8 cellular contexts compared by ENCODE assay signal in genomic region chr1:43975249-43975961, GRCh38. TPM values are rescaled to one million over a fixed set of nuclear protein-coding genes. Genes with fewer than 3 reads are reported as not detected.
DNase-seq lines count a peak whose midpoint lies in the region; ATAC-seq, FAIRE-seq and TF ChIP-seq lines count a peak whose summit lies in the region.

No MANE protein-coding gene starts in this region.

- ATAC-seq in GM12878 (peak; percentile 15), gastrocnemius medialis (peak; percentile 2), GM19455 (IDR thresholded peaks at IDR 0.05; ENCODE audit: unreplicated experiment) (no peak), HG03469 (IDR thresholded peaks at IDR 0.05; ENCODE audit: unreplicated experiment) (no peak)

- SMC1A ChIA-PET in GM12878 (lab: Charles Lee; ENCODE audit: uncharacterized antibody, unreplicated experiment), result interaction anchor here (0.8 to 1.5 kb wide), 7 partner anchors 15 to 1158 kb away, joined by 3 to 4 read pairs (median 3); partner anchors contain the start of gene SVBP

- BruUV-seq in OCI-LY7 (replicated peaks; lab: Mats Ljungman, UMichigan) (no TSS peak), GM12878 (replicated peaks; lab: Mats Ljungman, UMichigan) (TSS peak; percentile 59)

- peak overlapping the region; percentile 94 for H3K4me3 ChIP-seq in OCI-LY7 (ENCODE audit: low read depth, low read length, poor library complexity, severe bottlenecking)
- H3K4me3 ChIP-seq in GM12878, result peak overlapping the region; percentile 95
- peak overlapping the region; percentile 91 for H3K4me3 ChIP-seq in iPS DF 6.9 (ENCODE audit: low read length)
- peak overlapping the region; percentile 84 to 100 (median 96) for H3K4me3 ChIP-seq in gastrocnemius medialis

- H3K9me2 ChIP-seq in OCI-LY7 (ENCODE audit: insufficient read depth, low read length), result no peaks in the 10 kb centered on the region

- no peak for FAIRE-seq in GM12878 (lab: Jason Lieb, UNC)

- H3K27me3 ChIP-seq in GM12878 (replicated peaks in 1 of 2; ENCODE audit: control insufficient read depth in 2 of 2, insufficient read depth in 2 of 2, low read length in 1 of 2) (no peaks in the 10 kb centered on the region), iPS DF 6.9 (ENCODE audit: control insufficient read depth, insufficient read depth, low read length) (no peaks in the 10 kb centered on the region), gastrocnemius medialis (no peaks in the 10 kb centered on the region)

- H3K4me1 ChIP-seq in OCI-LY7 (ENCODE audit: insufficient read depth, low read length, poor library complexity, severe bottlenecking) (peaks cover 24% of the 10 kb centered on the region), GM12878 (ENCODE audit: control insufficient read depth, insufficient read depth, low read length) (peaks cover 37% of the 10 kb centered on the region), iPS DF 6.9 (ENCODE audit: control insufficient read depth, insufficient read depth, low read length) (peaks cover 6% of the 10 kb centered on the region; the same call in 1 of the 2 replicates), gastrocnemius medialis (peaks cover 45 to 71% of the 10 kb centered on the region in 2 donors)

- TF ChIP-seq RAD21 in GM12878 (IDR thresholded peaks at IDR 0.05; ENCODE audit: insufficient read depth, low read depth, low read length), result no peak

- H3K27ac ChIP-seq in OCI-LY7 (ENCODE audit: low read depth, low read length, poor library complexity, severe bottlenecking), result peak overlapping the region; percentile 46
- H3K27ac ChIP-seq in GM12878 (ENCODE audit: control insufficient read depth, insufficient read depth), result peak overlapping the region; percentile 73
- no peak overlapping the region for H3K27ac ChIP-seq in iPS DF 6.9 (ENCODE audit: low read length)
- peak overlapping the region; percentile 94 to 98 (median 97) for H3K27ac ChIP-seq in gastrocnemius medialis

- TF ChIP-seq EP300 in GM12878 (IDR thresholded peaks at IDR 0.05; ENCODE audit: borderline replicate concordance in 1 of 2, control insufficient read depth in 1 of 2, low read depth in 2 of 2, low read length in 2 of 2), result no peak

- H4K20me1 ChIP-seq in OCI-LY7 (ENCODE audit: insufficient read depth, low read length), result 0 out of 2 replicates have a peak, but pooled peaks cover 9% of the 10 kb centered on the region
- no peaks in the 10 kb centered on the region for H4K20me1 ChIP-seq in GM12878 (ENCODE audit: control insufficient read depth, insufficient read depth)

- TF ChIP-seq CTCF in OCI-LY7 (conservative IDR thresholded peaks at IDR 0.05; ENCODE audit: low read length) (no peak), GM12878 (IDR thresholded peaks at IDR 0.05 in 2 of 3, conservative IDR thresholded peaks at IDR 0.05 in 1 of 3; ENCODE audit: control insufficient read depth in 2 of 3, extremely low read depth in 1 of 3, insufficient read depth in 1 of 3, low read depth in 3 of 3, low read length in 3 of 3) (no peak), gastrocnemius medialis (IDR thresholded peaks at IDR 0.05 in 4 of 5, conservative IDR thresholded peaks at IDR 0.05 in 1 of 5) (no peak)

- POLR2A ChIA-PET in OCI-LY7 (lab: Charles Lee) (interaction anchor here (0.5 to 0.6 kb wide), 3 partner anchors 66 to 360 kb away, joined by 3 to 5 read pairs (median 5); no protein-coding TSS in a partner anchor), GM12878 (lab: Charles Lee) (interaction anchor here (0.5 to 3.8 kb wide), 10 partner anchors 15 to 1317 kb away, joined by 3 to 18 read pairs (median 3); partner anchors contain the start of genes CCDC24, IPO13 and PPIH)

- H3K36me3 ChIP-seq in OCI-LY7 (ENCODE audit: insufficient read depth, low read length), result peaks cover 56% of the 10 kb centered on the region
- peaks cover 11 to 15% of the 10 kb centered on the region in 2 experiments for H3K36me3 ChIP-seq in GM12878 (ENCODE audit: control insufficient read depth in 2 of 2, insufficient read depth in 2 of 2, low read length in 1 of 2)
- peaks cover 10% of the 10 kb centered on the region for H3K36me3 ChIP-seq in iPS DF 6.9 (ENCODE audit: control insufficient read depth, insufficient read depth, low read length)
- H3K36me3 ChIP-seq in gastrocnemius medialis, result peaks cover 0 to 32% of the 10 kb centered on the region in 2 donors

- H3K79me2 ChIP-seq in OCI-LY7 (ENCODE audit: insufficient read depth, low read depth, low read length) (peaks cover 6% of the 10 kb centered on the region; the same call in 1 of the 2 replicates), GM12878 (ENCODE audit: control insufficient read depth, insufficient read depth, low read length) (peaks cover 53% of the 10 kb centered on the region)

- peak overlapping the region; percentile 90 for H3K4me2 ChIP-seq in OCI-LY7 (ENCODE audit: low read length)
- peak overlapping the region; percentile 84 for H3K4me2 ChIP-seq in GM12878 (ENCODE audit: control insufficient read depth, insufficient read depth)

- H3K9me3 ChIP-seq in OCI-LY7 (ENCODE audit: low read length) (no peaks in the 10 kb centered on the region), GM12878 (replicated peaks; ENCODE audit: control insufficient read depth, insufficient read depth, low read length) (no peaks in the 10 kb centered on the region), iPS DF 6.9 (ENCODE audit: control insufficient read depth, insufficient read depth, low read length) (no peaks in the 10 kb centered on the region), gastrocnemius medialis (no peaks in the 10 kb centered on the region)

- RAD21 ChIA-PET in GM12878 (lab: Charles Lee; ENCODE audit: unreplicated experiment), result interaction anchor here (1.1 to 3.0 kb wide), 4 partner anchors 15 to 212 kb away, joined by 3 to 10 read pairs (median 4); partner anchors contain the start of gene IPO13

- H2AFZ ChIP-seq in OCI-LY7 (ENCODE audit: low read length) (peak overlapping the region; percentile 69), GM12878 (ENCODE audit: control insufficient read depth, low read depth, low read length) (peak overlapping the region; percentile 92)

- peak; percentile 40 to 51 for DNase-seq in AML-193 (lab: John Stamatoyannopoulos, UW)
- peak; percentile 41 for DNase-seq in GM19238 (ENCODE audit: insufficient read length, low spot score)
- peak; percentile 55 for DNase-seq in OCI-LY7 (ENCODE audit: low spot score)
- DNase-seq in GM12878 (ENCODE audit: low read depth, low spot score), result no peak
- no peak for DNase-seq in iPS DF 6.9 (ENCODE audit: low read depth, low spot score)
- peak; percentile 25 to 58 for DNase-seq in gastrocnemius medialis

- intact Hi-C loops in OCI-LY7 (cut with micrococcal nuclease; ENCODE audit: unreplicated experiment), result loop anchor here (2.0 kb wide), 1 partner anchor 15 kb away; the partner anchor contains the start of gene CCDC24
- intact Hi-C loops in GM12878 (cut with micrococcal nuclease; ENCODE audit: unreplicated experiment), result loop anchor here (2.0 kb wide), 1 partner anchor 29 kb away; the partner anchor contains the start of gene IPO13
- intact Hi-C loops in gastrocnemius medialis (cut with DNase I; ENCODE audit: low total_unique reads), result loop anchor here (1.0 to 10.0 kb wide), 2 partner anchors 212 to 379 kb away; partner anchors contain the start of gene ERI3

- CTCF ChIA-PET in OCI-LY7 (lab: Charles Lee; ENCODE audit: unreplicated experiment) (interaction anchor here (1.1 to 1.4 kb wide), 2 partner anchors 17 to 40 kb away, joined by 3 read pairs; no protein-coding TSS in a partner anchor), GM12878 (lab: Yijun Ruan, JAX) (interaction anchor here (0.6 to 1.0 kb wide), 6 partner anchors 14 to 62 kb away, joined by 3 to 4 read pairs (median 3); no protein-coding TSS in a partner anchor)

- TF ChIP-seq POLR2A in GM12878 (IDR thresholded peaks at IDR 0.05; ENCODE audit: low read depth, low read length) (no peak), gastrocnemius medialis (IDR thresholded peaks at IDR 0.05) (no peak)

- in situ Hi-C loops in GM12878 (cut with MboI) (no loop called here), gastrocnemius medialis (cut with MboI; ENCODE audit: low sequenced_read_pairs in 4 of 4) (no loop called here)

- peak overlapping the region; percentile 88 for H3K9ac ChIP-seq in GM12878 (ENCODE audit: control insufficient read depth, insufficient read depth, low read length)

- WGBS in GM12878 (ENCODE audit: insufficient coverage, insufficient replicate concordance, low lambda C conversion rate, missing lambda C conversion rate), result under 1% methylated on average over 25 of the region's 34 CpGs
- WGBS in iPS DF 6.9 (ENCODE audit: insufficient coverage, insufficient read length), result no CpG with 5 or more reads among the region's 34 CpGs

RNA-seq across cellular contexts. Expression of gene ATP6V0B, which starts 0.6 kb away (rescaled TPM):
- 62.0 and 97.1 TPM in 2 replicates for total RNA-seq in OCI-LY7 (2014; rRNA removed; shearing (Covaris generic))
- total RNA-seq in OCI-LY7 (2022), result 58.9 and 68.4 TPM in 2 replicates
- 39.3 and 44.3 TPM in 2 replicates for total RNA-seq in GM12878 (2013; cell fraction: nucleolus; rRNA removed)
- 176 and 177 TPM in 2 replicates for total RNA-seq in GM12878 (2014; rRNA removed)
- total RNA-seq in GM12878 (2014; rRNA removed; fragmentation: Illumina TruSeq; extraction: Trizol), result 70.0 and 75.8 TPM in 2 replicates
- 115 and 120 TPM in 2 replicates for total RNA-seq in GM12878 (2021)
- polyA plus RNA-seq in GM12878 (2011; ENCODE audit: low read depth), result 59.4 TPM
- 72.2 and 132 TPM in 2 replicates for polyA plus RNA-seq in GM12878 (2011; rRNA removed)
- 218 and 285 TPM in 2 replicates for polyA plus RNA-seq in GM12878 (2011; cell fraction: cytosol; rRNA removed)
- 267 and 300 TPM in 2 replicates for polyA plus RNA-seq in GM12878 (2011; cell fraction: nucleus; rRNA removed)
- polyA plus RNA-seq in GM12878 (2012), result 76.2 and 83.3 TPM in 2 replicates
- polyA plus RNA-seq in GM12878 (2014; fragmentation: Illumina TruSeq; extraction: Trizol), result 30.1 and 70.5 TPM in 2 replicates
- 100 to 1,000 TPM in 1 of 2 experiments, 10 to 100 TPM in 1; 65.3 to 157 TPM for polyA plus RNA-seq in GM12878 (2014; fragmentation: Nextera tagmentation; extraction: Ambion mirVana)
- polyA plus RNA-seq in GM12878 (2014; rRNA removed), result 156 and 159 TPM in 2 replicates
- polyA plus RNA-seq in GM12878 (2016; fragmentation: Nextera tagmentation; extraction: Ambion mirVana), result 100 to 1,000 TPM; 247 to 250 TPM
- 82.2 and 119 TPM in 2 replicates for polyA minus RNA-seq in GM12878 (2011; rRNA and poly(A)+ RNA removed)
- 35.1 and 43.2 TPM in 2 replicates for polyA minus RNA-seq in GM12878 (2011; cell fraction: cytosol; rRNA and poly(A)+ RNA removed)
- 65.8 and 94.1 TPM in 2 replicates for polyA minus RNA-seq in GM12878 (2011; cell fraction: nucleus; rRNA and poly(A)+ RNA removed)
- total RNA-seq in gastrocnemius medialis, result 100 to 1,000 TPM; 156 to 242 (median 195) TPM

RNA-seq across cellular contexts. Expression of gene B4GALT2, which starts 3.6 kb away (rescaled TPM):
- total RNA-seq in OCI-LY7 (2014; rRNA removed; shearing (Covaris generic)), result 1.4 and 1.9 TPM in 2 replicates
- total RNA-seq in OCI-LY7 (2022), result 0.57 and 0.65 TPM in 2 replicates
- total RNA-seq in GM12878 (2013; cell fraction: nucleolus; rRNA removed), result 15.2 and 15.5 TPM in 2 replicates
- 61.0 and 63.8 TPM in 2 replicates for total RNA-seq in GM12878 (2014; rRNA removed)
- total RNA-seq in GM12878 (2014; rRNA removed; fragmentation: Illumina TruSeq; extraction: Trizol), result 27.2 and 28.7 TPM in 2 replicates
- 45.4 and 47.3 TPM in 2 replicates for total RNA-seq in GM12878 (2021)
- 7.1 TPM for polyA plus RNA-seq in GM12878 (2011; ENCODE audit: low read depth)
- 9.8 and 18.0 TPM in 2 replicates for polyA plus RNA-seq in GM12878 (2011; rRNA removed)
- polyA plus RNA-seq in GM12878 (2011; cell fraction: cytosol; rRNA removed), result 27.5 and 46.7 TPM in 2 replicates
- polyA plus RNA-seq in GM12878 (2011; cell fraction: nucleus; rRNA removed), result 22.6 and 26.7 TPM in 2 replicates
- polyA plus RNA-seq in GM12878 (2012), result 19.7 and 20.5 TPM in 2 replicates
- polyA plus RNA-seq in GM12878 (2014; fragmentation: Illumina TruSeq; extraction: Trizol), result 18.6 and 30.0 TPM in 2 replicates
- 1 to 10 TPM in 1 of 2 experiments, under 1 TPM in 1; 0.98 to 2.8 TPM for polyA plus RNA-seq in GM12878 (2014; fragmentation: Nextera tagmentation; extraction: Ambion mirVana)
- polyA plus RNA-seq in GM12878 (2014; rRNA removed), result 53.5 and 67.0 TPM in 2 replicates
- 1 to 10 TPM; 7.2 to 9.6 TPM for polyA plus RNA-seq in GM12878 (2016; fragmentation: Nextera tagmentation; extraction: Ambion mirVana)
- 13.2 and 22.9 TPM in 2 replicates for polyA minus RNA-seq in GM12878 (2011; rRNA and poly(A)+ RNA removed)
- 12.6 and 14.2 TPM in 2 replicates for polyA minus RNA-seq in GM12878 (2011; cell fraction: cytosol; rRNA and poly(A)+ RNA removed)
- 9.3 and 15.2 TPM in 2 replicates for polyA minus RNA-seq in GM12878 (2011; cell fraction: nucleus; rRNA and poly(A)+ RNA removed)
- 10 to 100 TPM; 63.5 to 97.8 (median 72.1) TPM for total RNA-seq in gastrocnemius medialis

RNA-seq across cellular contexts. Expression of gene DPH2, which starts 5.6 kb away (rescaled TPM):
- total RNA-seq in OCI-LY7 (2014; rRNA removed; shearing (Covaris generic)), result 42.1 and 45.6 TPM in 2 replicates
- total RNA-seq in OCI-LY7 (2022) (21.6 and 28.6 TPM in 2 replicates), GM12878 (2014; rRNA removed) (67.2 and 75.1 TPM in 2 replicates), GM12878 (2014; rRNA removed; fragmentation: Illumina TruSeq; extraction: Trizol) (32.2 and 37.9 TPM in 2 replicates), GM12878 (2021) (58.0 and 60.1 TPM in 2 replicates), gastrocnemius medialis (10 to 100 TPM; 53.1 to 68.3 (median 55.3) TPM)
- 40.0 and 46.8 TPM in 2 replicates for total RNA-seq in GM12878 (2013; cell fraction: nucleolus; rRNA removed)
- polyA plus RNA-seq in GM12878 (2011; ENCODE audit: low read depth), result 16.1 TPM
- polyA plus RNA-seq in GM12878 (2011; rRNA removed) (30.7 and 44.0 TPM in 2 replicates), GM12878 (2014; fragmentation: Illumina TruSeq; extraction: Trizol) (22.4 and 43.2 TPM in 2 replicates), GM12878 (2014; fragmentation: Nextera tagmentation; extraction: Ambion mirVana) (10 to 100 TPM; 13.1 to 14.3 TPM), GM12878 (2014; rRNA removed) (74.5 and 76.2 TPM in 2 replicates), GM12878 (2016; fragmentation: Nextera tagmentation; extraction: Ambion mirVana) (10 to 100 TPM; 76.6 to 82.9 TPM)
- 72.9 and 90.9 TPM in 2 replicates for polyA plus RNA-seq in GM12878 (2011; cell fraction: cytosol; rRNA removed)
- 240 and 297 TPM in 2 replicates for polyA plus RNA-seq in GM12878 (2011; cell fraction: nucleus; rRNA removed)
- polyA plus RNA-seq in GM12878 (2012), result 28.3 and 30.7 TPM in 2 replicates
- polyA minus RNA-seq in GM12878 (2011; rRNA and poly(A)+ RNA removed), result 41.1 and 68.5 TPM in 2 replicates
- polyA minus RNA-seq in GM12878 (2011; cell fraction: cytosol; rRNA and poly(A)+ RNA removed), result 18.2 and 18.3 TPM in 2 replicates
- 79.7 and 117 TPM in 2 replicates for polyA minus RNA-seq in GM12878 (2011; cell fraction: nucleus; rRNA and poly(A)+ RNA removed)

RNA-seq across cellular contexts. Expression of gene CCDC24, which starts 16.0 kb away (rescaled TPM):
- 1.9 and 8.9 TPM in 2 replicates for total RNA-seq in OCI-LY7 (2014; rRNA removed; shearing (Covaris generic))
- total RNA-seq in OCI-LY7 (2022) (4.6 and 9.2 TPM in 2 replicates), GM12878 (2014; rRNA removed) (1.6 and 2.2 TPM in 2 replicates), GM12878 (2014; rRNA removed; fragmentation: Illumina TruSeq; extraction: Trizol) (0.67 and 0.78 TPM in 2 replicates), GM12878 (2021) (2.2 and 3.1 TPM in 2 replicates), gastrocnemius medialis (1 to 10 TPM in 2 of 4 donors, under 1 TPM in 2; 0.73 to 2.9 (median 1.2) TPM)
- total RNA-seq in GM12878 (2013; cell fraction: nucleolus; rRNA removed), result 2.7 and 3.3 TPM in 2 replicates
- polyA plus RNA-seq in GM12878 (2011; ENCODE audit: low read depth), result 0.34 TPM
- polyA plus RNA-seq in GM12878 (2011; rRNA removed) (0.49 and 1.0 TPM in 2 replicates), GM12878 (2014; fragmentation: Illumina TruSeq; extraction: Trizol) (0.59 and 1.0 TPM in 2 replicates), GM12878 (2014; fragmentation: Nextera tagmentation; extraction: Ambion mirVana) (under 1 TPM in 1 of 2 experiments, not detected in 1; 0.18 TPM), GM12878 (2014; rRNA removed) (2.1 and 4.2 TPM in 2 replicates), GM12878 (2016; fragmentation: Nextera tagmentation; extraction: Ambion mirVana) (1 to 10 TPM; 1.6 to 1.7 TPM)
- polyA plus RNA-seq in GM12878 (2011; cell fraction: cytosol; rRNA removed), result 1.8 TPM in 2 replicates
- polyA plus RNA-seq in GM12878 (2011; cell fraction: nucleus; rRNA removed), result 5.3 and 6.6 TPM in 2 replicates
- 1.4 and 1.5 TPM in 2 replicates for polyA plus RNA-seq in GM12878 (2012)
- 0.22 and 0.67 TPM in 2 replicates for polyA minus RNA-seq in GM12878 (2011; rRNA and poly(A)+ RNA removed)
- 0.94 TPM in 1 of 2 replicates, not detected in the other for polyA minus RNA-seq in GM12878 (2011; cell fraction: cytosol; rRNA and poly(A)+ RNA removed)
- polyA minus RNA-seq in GM12878 (2011; cell fraction: nucleus; rRNA and poly(A)+ RNA removed), result 1.2 TPM in 2 replicates

RNA-seq across cellular contexts. Expression of gene IPO13, which starts 28.7 kb away (rescaled TPM):
- total RNA-seq in OCI-LY7 (2014; rRNA removed; shearing (Covaris generic)), result 13.1 and 17.8 TPM in 2 replicates
- 24.1 and 26.5 TPM in 2 replicates for total RNA-seq in OCI-LY7 (2022)
- 9.0 and 13.3 TPM in 2 replicates for total RNA-seq in GM12878 (2013; cell fraction: nucleolus; rRNA removed)
- total RNA-seq in GM12878 (2014; rRNA removed), result 18.2 and 18.4 TPM in 2 replicates
- total RNA-seq in GM12878 (2014; rRNA removed; fragmentation: Illumina TruSeq; extraction: Trizol), result 7.3 and 10.1 TPM in 2 replicates
- 22.1 and 26.6 TPM in 2 replicates for total RNA-seq in GM12878 (2021)
- polyA plus RNA-seq in GM12878 (2011; ENCODE audit: low read depth), result 4.5 TPM
- polyA plus RNA-seq in GM12878 (2011; rRNA removed), result 5.6 and 9.3 TPM in 2 replicates
- 19.2 TPM in 2 replicates for polyA plus RNA-seq in GM12878 (2011; cell fraction: cytosol; rRNA removed)
- 29.3 and 36.2 TPM in 2 replicates for polyA plus RNA-seq in GM12878 (2011; cell fraction: nucleus; rRNA removed)
- polyA plus RNA-seq in GM12878 (2012), result 8.2 and 9.6 TPM in 2 replicates
- 8.5 and 14.0 TPM in 2 replicates for polyA plus RNA-seq in GM12878 (2014; fragmentation: Illumina TruSeq; extraction: Trizol)
- 1 to 10 TPM; 7.1 to 9.5 TPM for polyA plus RNA-seq in GM12878 (2014; fragmentation: Nextera tagmentation; extraction: Ambion mirVana)
- 16.5 and 17.9 TPM in 2 replicates for polyA plus RNA-seq in GM12878 (2014; rRNA removed)
- 10 to 100 TPM; 21.5 TPM for polyA plus RNA-seq in GM12878 (2016; fragmentation: Nextera tagmentation; extraction: Ambion mirVana)
- polyA minus RNA-seq in GM12878 (2011; rRNA and poly(A)+ RNA removed), result 24.2 and 29.7 TPM in 2 replicates
- 8.6 and 16.2 TPM in 2 replicates for polyA minus RNA-seq in GM12878 (2011; cell fraction: cytosol; rRNA and poly(A)+ RNA removed)
- polyA minus RNA-seq in GM12878 (2011; cell fraction: nucleus; rRNA and poly(A)+ RNA removed), result 8.7 and 14.9 TPM in 2 replicates
- total RNA-seq in gastrocnemius medialis, result 100 to 1,000 TPM in 3 of 4 donors, 10 to 100 TPM in 1; 81.9 to 171 (median 105) TPM

Comparison
In these comparisons a context has a peak if more than half of its experiments do, and no peak if none do; other contexts are left out.
1. DNase-seq: peak in AML-193 (2 of 2), GM19238 (single experiment), OCI-LY7 (single experiment) and gastrocnemius medialis (2 of 2); none in GM12878 (single experiment) and iPS DF 6.9 (single experiment).
2. ATAC-seq: peak in GM12878 (single experiment) and gastrocnemius medialis (2 of 2); none in GM19455 (single experiment) and HG03469 (single experiment).
3. RNA of gene B4GALT2, which starts 3.6 kb away (total RNA-seq): 63.5 to 97.8 TPM in gastrocnemius medialis and 15.2 to 63.8 TPM in GM12878; 0.57 to 1.9 TPM in OCI-LY7; every median in the first group is over 4 times any median in the second.
4. Peak in every context shown above with its lines, with median percentiles within 50 percentile points of each other: H3K4me3 ChIP-seq.